Comparison of ENCODE assay signal across 1 cellular context in the genomic region with DNA sequence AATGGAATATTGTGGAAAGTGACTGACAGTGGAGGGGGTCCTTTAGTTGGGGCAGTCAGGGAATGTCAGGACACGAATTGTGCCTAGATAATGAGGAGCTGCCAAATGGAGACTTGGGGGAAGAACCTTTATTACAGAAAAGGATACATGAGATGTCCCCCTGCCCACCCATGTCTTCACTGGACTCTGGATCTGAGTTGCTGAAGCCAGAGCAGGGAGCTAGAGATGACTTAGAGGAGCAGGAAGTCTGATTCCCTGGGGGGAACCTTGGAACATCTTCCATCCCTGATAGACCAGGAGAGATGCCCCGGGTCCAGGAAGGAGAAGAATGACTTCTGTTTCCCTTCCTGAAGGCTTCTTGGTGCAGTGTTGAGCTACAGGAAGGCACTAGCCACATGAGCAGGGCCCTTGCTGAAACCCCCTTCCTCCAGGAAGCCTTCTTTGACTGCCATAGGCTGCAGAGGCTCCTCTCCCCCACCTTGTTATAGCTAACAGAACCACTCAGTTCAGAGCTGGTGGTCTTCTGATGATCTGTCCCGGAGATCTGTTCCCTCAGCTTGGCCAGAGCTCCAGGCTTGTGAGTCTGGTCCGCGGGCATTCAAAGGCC.
TF ChIP-seq lines count a peak whose summit lies in the region.

No MANE protein-coding gene starts in this region.

TF ChIP-seq in K562, 482 proteins besides CTCF, POLR2A, EP300 and RAD21:
- TF ChIP-seq ZNF75A (CRISPR knock-in tag; IDR thresholded peaks at IDR 0.05) (no peak), ZFP36 (IDR thresholded peaks at IDR 0.05; ENCODE audit: low read depth, low read length, partially characterized antibody) (peak; percentile 59)
TF ChIP-seq in K562: peak in this region for 1.
